9 cellular contexts compared by ENCODE assay signal in genomic region chr19:50759886-50760285, GRCh38. TPM values are rescaled to one million over a fixed set of nuclear protein-coding genes. Genes with fewer than 3 reads are reported as not detected.
DNase-seq lines count a peak whose midpoint lies in the region; ATAC-seq and TF ChIP-seq lines count a peak whose summit lies in the region.
"Had no signal": no experiment of that assay in that cellular context is flagged by ENCODE, and none has a peak within 500 bp of the region (broad histone marks: within the 10 kb centered on the region; RNA-seq: fewer than 3 reads in every experiment).

No MANE protein-coding gene starts in this region.

- no peaks in the 10 kb centered on the region for H3K36me3 ChIP-seq in DND-41 (ENCODE audit: insufficient read depth, low read length)
- no peaks in the 10 kb centered on the region for H3K36me3 ChIP-seq in esophagus squamous epithelium
- H3K36me3 ChIP-seq: right atrium auricular region had no signal

- no peaks in the 10 kb centered on the region for H3K4me1 ChIP-seq in DND-41 (ENCODE audit: insufficient read depth, low read length)
- H3K4me1 ChIP-seq in esophagus squamous epithelium = no peaks in the 10 kb centered on the region
- H3K4me1 ChIP-seq: right atrium auricular region had no signal

- ATAC-seq in DND-41 (ENCODE audit: insufficient read depth, low read depth) (peak; percentile 52; the same call in 1 of the 3 replicates), HG03378 (IDR thresholded peaks at IDR 0.05; ENCODE audit: unreplicated experiment) (no peak)

- H3K27ac Mint-ChIP-seq in HFFc6 = no peak overlapping the region

- no peak overlapping the region for H3K27ac ChIP-seq in DND-41 (ENCODE audit: low read length)
- H3K27ac ChIP-seq in esophagus squamous epithelium = no peak overlapping the region
- H3K27ac ChIP-seq: right atrium auricular region had no signal

- H3K4me2 ChIP-seq in DND-41 (ENCODE audit: insufficient read depth, low read length) = no peak overlapping the region

- H3K27me3 ChIP-seq in DND-41 (ENCODE audit: insufficient read depth, low read length, poor library complexity) (no peaks in the 10 kb centered on the region), esophagus squamous epithelium (peaks cover 0 to 36% (median 0%) of the 10 kb centered on the region in 4 donors)
- H3K27me3 ChIP-seq: right atrium auricular region had no signal

- H3K4me1 Mint-ChIP-seq in HFFc6 (ENCODE audit: low read depth) = no peaks in the 10 kb centered on the region

- no peaks in the 10 kb centered on the region for H3K9me3 ChIP-seq in DND-41 (ENCODE audit: insufficient read depth, low read length, severe bottlenecking)
- no peaks in the 10 kb centered on the region for H3K9me3 ChIP-seq in esophagus squamous epithelium
- H3K9me3 ChIP-seq: right atrium auricular region had no signal

- no peak overlapping the region for H3K9ac ChIP-seq in DND-41 (ENCODE audit: low read depth, low read length)

- TF ChIP-seq POLR2A in esophagus squamous epithelium (IDR thresholded peaks at IDR 0.05) = no peak

- no peak overlapping the region for H3K4me3 Mint-ChIP-seq in HFFc6

- H3K79me2 ChIP-seq in DND-41 (ENCODE audit: insufficient read depth, low read length) = no peaks in the 10 kb centered on the region

- no peaks in the 10 kb centered on the region for H3K36me3 Mint-ChIP-seq in HFFc6 (ENCODE audit: low read depth)

- H3K27me3 Mint-ChIP-seq in HFFc6 (ENCODE audit: insufficient read depth) = peaks cover 2% of the 10 kb centered on the region; the same call in 1 of the 2 replicates

- 56 to 65% methylated on average over 3 to 4 of the region's 4 CpGs for WGBS in esophagus squamous epithelium, 2 donors

- H3K4me3 ChIP-seq in DND-41 (ENCODE audit: low read depth in 1 of 2, low read length in 2 of 2) (no peak overlapping the region), fibroblast of villous mesenchyme (ENCODE audit: low read depth, low read length) (no peak overlapping the region), esophagus squamous epithelium (no peak overlapping the region)
- H3K4me3 ChIP-seq: right atrium auricular region had no signal

- H4K20me1 ChIP-seq in DND-41 (ENCODE audit: insufficient read depth, low read length) = no peaks in the 10 kb centered on the region

- DNase-seq in DND-41 (no peak), HFFc6 (peak; percentile 35), RKO (ENCODE audit: low spot score) (peak; percentile 76), fibroblast of villous mesenchyme (ENCODE audit: low read depth) (peak; percentile 11), superior temporal gyrus (ENCODE audit: extremely low spot score) (no peak), esophagus squamous epithelium (lab: John Stamatoyannopoulos, UW) (no peak)
- DNase-seq in stimulated activated naive CD4-positive, alpha-beta T cell treated with Interleukin-2 at 50 U/mL for 16 hours (lab: John Stamatoyannopoulos, UW) = no peak

- intact Hi-C loops in esophagus squamous epithelium (cut with DNase I) = no loop called here

- TF ChIP-seq CTCF in DND-41 (IDR thresholded peaks at IDR 0.05; ENCODE audit: borderline replicate concordance, extremely low read depth, low read length, poor library complexity, severe bottlenecking) (no peak), HFFc6 (IDR thresholded peaks at IDR 0.05) (no peak), fibroblast of villous mesenchyme (IDR thresholded peaks at IDR 0.05; ENCODE audit: insufficient read depth, low read depth, low read length) (no peak), esophagus squamous epithelium (IDR thresholded peaks at IDR 0.05) (no peak)

- no peaks in the 10 kb centered on the region for H3K9me3 Mint-ChIP-seq in HFFc6

- H2AFZ ChIP-seq in DND-41 (ENCODE audit: low read depth, low read length) = no peak overlapping the region

RNA-seq across cellular contexts. Expression of gene GPR32, which starts 10.4 kb away (rescaled TPM):
- total RNA-seq in HFFc6 (2021; fragmentation: NEBNext Ultra II Directional; extraction: Animal tissue kit (Norgen Biotek cat#: 25700)) = not detected
- total RNA-seq in fibroblast of villous mesenchyme = not detected in 2 replicates
- not detected for total RNA-seq in esophagus squamous epithelium
- total RNA-seq: right atrium auricular region had no signal

RNA-seq across cellular contexts. Expression of gene ACP4, which starts 30.3 kb away (rescaled TPM):
- not detected for total RNA-seq in HFFc6 (2021; fragmentation: NEBNext Ultra II Directional; extraction: Animal tissue kit (Norgen Biotek cat#: 25700))
- not detected in 2 replicates for total RNA-seq in fibroblast of villous mesenchyme
- not detected for total RNA-seq in esophagus squamous epithelium
- total RNA-seq: right atrium auricular region had no signal

RNA-seq across cellular contexts. Expression of gene CLEC11A, which starts 36.7 kb away (rescaled TPM):
- 100 to 1,000 TPM; 140 to 182 (median 164) TPM for total RNA-seq in HFFc6 (2021; fragmentation: NEBNext Ultra II Directional; extraction: Animal tissue kit (Norgen Biotek cat#: 25700))
- total RNA-seq in fibroblast of villous mesenchyme (18.6 and 25.4 TPM in 2 replicates), esophagus squamous epithelium (10 to 100 TPM in 1 of 4 donors, 1 to 10 TPM in 2, under 1 TPM in 1; 0.80 to 11.1 (median 3.9) TPM)

RNA-seq across cellular contexts. Expression of gene SHANK1, which starts 40.3 kb away (rescaled TPM):
- 10 to 100 TPM in 4 of 6 experiments, 1 to 10 TPM in 2; 5.4 to 16.7 (median 14.7) TPM for total RNA-seq in HFFc6 (2021; fragmentation: NEBNext Ultra II Directional; extraction: Animal tissue kit (Norgen Biotek cat#: 25700))
- 7.4 and 7.8 TPM in 2 replicates for total RNA-seq in fibroblast of villous mesenchyme
- under 1 TPM in 1 of 4 donors, not detected in 3; 0.06 TPM for total RNA-seq in esophagus squamous epithelium

Comparison
In these comparisons a context has a peak if more than half of its experiments do, and no peak if none do; other contexts are left out.
1. DNase-seq: peak in HFFc6 (single experiment), RKO (single experiment) and fibroblast of villous mesenchyme (single experiment); none in DND-41 (single experiment), superior temporal gyrus (single experiment), stimulated activated naive CD4-positive, alpha-beta T cell treated with Interleukin-2 at 50 U/mL for 16 hours (single experiment) and esophagus squamous epithelium (single experiment).